8 cellular contexts compared by ENCODE assay signal in the genomic region with DNA sequence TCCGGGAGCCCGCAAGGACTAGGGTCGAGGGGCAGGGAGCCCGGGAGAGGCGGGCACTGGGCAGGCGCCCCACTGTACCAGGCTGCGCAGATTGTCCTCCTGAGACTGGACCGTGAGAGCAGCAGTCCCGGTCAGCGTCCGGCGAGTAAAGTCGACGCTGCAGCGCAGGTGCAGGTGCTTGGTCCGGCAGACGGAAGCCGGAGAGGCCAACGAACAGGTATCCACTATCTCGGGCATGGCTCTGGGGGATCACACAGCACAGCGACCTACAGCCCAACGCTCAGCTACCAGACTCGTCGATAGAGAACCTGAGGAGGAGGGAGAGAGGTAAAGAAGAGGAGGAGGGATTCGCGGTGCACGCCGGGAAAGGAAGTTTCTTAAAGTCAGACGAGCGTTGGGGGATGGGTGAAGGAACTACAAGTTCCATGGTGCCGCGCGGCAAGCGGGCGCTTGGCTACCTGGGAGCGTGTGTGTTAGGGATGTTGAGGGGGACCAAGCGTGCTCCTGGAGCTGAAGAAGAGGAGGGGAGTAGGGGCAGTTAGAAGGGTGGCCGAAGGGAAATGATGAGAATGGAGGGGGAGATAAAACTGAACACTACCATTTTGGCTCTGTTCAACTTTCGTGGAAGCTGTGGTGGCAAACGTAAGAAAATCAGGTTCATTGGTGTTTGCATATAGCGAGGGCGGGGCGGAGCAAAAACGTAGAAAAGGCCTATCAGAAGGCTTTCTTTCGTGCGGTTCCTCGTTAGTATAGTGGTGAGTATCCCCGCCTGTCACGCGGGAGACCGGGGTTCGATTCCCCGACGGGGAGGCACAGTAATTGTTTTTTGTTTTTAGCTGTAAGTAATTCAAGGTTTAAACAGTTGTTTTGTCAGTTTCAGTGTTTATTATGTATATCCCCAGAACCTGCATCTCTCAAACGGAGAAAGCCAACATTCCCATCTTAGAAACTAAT. TPM values are rescaled to one million over a fixed set of nuclear protein-coding genes. Genes with fewer than 3 reads are reported as not detected.
DNase-seq lines count a peak whose midpoint lies in the region; ATAC-seq and TF ChIP-seq lines count a peak whose summit lies in the region.

A gene (minus strand): TSS at position 305 of the 954 bp plus-strand sequence. CDS start 68 bp downstream, at position 237.

- intact Hi-C loops in activated T-helper 2 cell treated with anti-CD3 and anti-CD28 coated beads, Interferon-gamma antibody, Interleukin-2, Interleukin-4, amounts not matched to agents 10 μg/mL and 5 μg/mL and 100 μg/mL, durations not matched to agents 14 hours and 24 hours and 36 hours (cut with micrococcal nuclease) = loop anchor here (1.0 to 5.0 kb wide), 6 partner anchors 37 to 481 kb away; a partner anchor contains a TSS

- H3K4me3 ChIP-seq in H7 (ENCODE audit: insufficient read depth, low read depth, low read length) = peak within 1 kb of the TSS; percentile 97
- H3K4me3 ChIP-seq in Loucy (ENCODE audit: low read length, poor library complexity, severe bottlenecking) = peak within 1 kb of the TSS; percentile 92
- peak within 1 kb of the TSS; percentile 69 for H3K4me3 ChIP-seq in RWPE2 (ENCODE audit: severe bottlenecking)
- H3K4me3 ChIP-seq in fibroblast of the aortic adventitia (ENCODE audit: low read depth, low read length) = peak within 1 kb of the TSS; percentile 82

- no peaks in the 10 kb centered on the region for H3K9me2 ChIP-seq in Loucy (replicated peaks; ENCODE audit: low read depth, low read length)

- no peak within 1 kb of the TSS for H3K4me3 Mint-ChIP-seq in activated T-helper 2 cell treated with anti-CD3 and anti-CD28 coated beads, Interferon-gamma antibody, Interleukin-2, Interleukin-4, amounts not matched to agents 10 μg/mL and 5 μg/mL and 100 μg/mL, durations not matched to agents 14 hours and 24 hours and 36 hours (ENCODE audit: low read depth)
- H3K4me3 Mint-ChIP-seq in natural killer cell treated with Interleukin-12 subunit alpha and Interleukin-12 subunit beta and Interleukin-15 and Interleukin-18, amount 100 ng/mL, for 72 hours = no peak within 1 kb of the TSS

- H3K4me1 ChIP-seq in Loucy (ENCODE audit: insufficient read depth, low read length, poor library complexity, severe bottlenecking) = peaks cover 34% of the 10 kb centered on the region
- H3K4me1 ChIP-seq in RWPE2 (ENCODE audit: insufficient read depth, poor library complexity, severe bottlenecking) = peaks cover 16% of the 10 kb centered on the region

- peak; percentile 88 for ATAC-seq in RWPE2 (ENCODE audit: low read depth)
- peak; percentile 98 to 99 for ATAC-seq in natural killer cell treated with Interleukin-12 subunit alpha and Interleukin-12 subunit beta and Interleukin-15 and Interleukin-18, amount 100 ng/mL, for 72 hours
- peak; percentile 96 for ATAC-seq in stimulated activated naive CD8-positive, alpha-beta T cell treated with anti-CD3 and anti-CD28 coated beads, Interleukin-15, Interleukin-2, amounts not matched to agents 100 U/mL and 50 U/mL, for 24 hours

- H3K36me3 ChIP-seq in H7 (replicated peaks; ENCODE audit: control insufficient read depth, insufficient read depth, low read length) (no peaks in the 10 kb centered on the region), Loucy (ENCODE audit: insufficient read depth, low read length) (no peaks in the 10 kb centered on the region), RWPE2 (ENCODE audit: low read depth) (peaks cover 3% of the 10 kb centered on the region)

- DNase-seq in ELR (ENCODE audit: low read depth) (peak; percentile 100), H7 (peak; percentile 90), RWPE2 (ENCODE audit: low spot score) (peak; percentile 98), fibroblast of the aortic adventitia (ENCODE audit: low read depth) (peak; percentile 99)
- DNase-seq in activated T-helper 2 cell treated with anti-CD3 and anti-CD28 coated beads, Interferon-gamma antibody, Interleukin-2, Interleukin-4, amounts not matched to agents 10 μg/mL and 5 μg/mL and 100 μg/mL, durations not matched to agents 14 hours and 24 hours and 36 hours (ENCODE audit: low spot score) = peak; percentile 94
- peak; percentile 97 for DNase-seq in natural killer cell treated with Interleukin-12 subunit alpha and Interleukin-12 subunit beta and Interleukin-15 and Interleukin-18, amount 100 ng/mL, for 72 hours (ENCODE audit: low spot score)
- peak; percentile 94 for DNase-seq in stimulated activated naive CD8-positive, alpha-beta T cell treated with anti-CD3 and anti-CD28 coated beads, Interleukin-15, Interleukin-2, amounts not matched to agents 100 U/mL and 50 U/mL, for 24 hours

- H3K27ac Mint-ChIP-seq in activated T-helper 2 cell treated with anti-CD3 and anti-CD28 coated beads, Interferon-gamma antibody, Interleukin-2, Interleukin-4, amounts not matched to agents 10 μg/mL and 5 μg/mL and 100 μg/mL, durations not matched to agents 14 hours and 24 hours and 36 hours = no peak within 1 kb of the TSS
- no peak within 1 kb of the TSS for H3K27ac Mint-ChIP-seq in natural killer cell treated with Interleukin-12 subunit alpha and Interleukin-12 subunit beta and Interleukin-15 and Interleukin-18, amount 100 ng/mL, for 72 hours

- no peaks in the 10 kb centered on the region for H3K9me3 ChIP-seq in Loucy (ENCODE audit: insufficient read depth, low read depth, low read length)
- no peaks in the 10 kb centered on the region for H3K9me3 ChIP-seq in RWPE2 (ENCODE audit: severe bottlenecking)

- TF ChIP-seq CTCF in Loucy (conservative IDR thresholded peaks at IDR 0.05; ENCODE audit: low read length) (no peak), RWPE2 (IDR thresholded peaks at IDR 0.05; ENCODE audit: poor library complexity, severe bottlenecking) (no peak), fibroblast of the aortic adventitia (IDR thresholded peaks at IDR 0.05; ENCODE audit: insufficient read depth, low read length) (no peak)

- H2AFZ ChIP-seq in Loucy (ENCODE audit: low read length) = peak within 1 kb of the TSS; percentile 92

- H3K79me2 ChIP-seq in Loucy (ENCODE audit: insufficient read depth, low read length) = peaks cover 24% of the 10 kb centered on the region

- peaks cover 8% of the 10 kb centered on the region for H3K4me1 Mint-ChIP-seq in activated T-helper 2 cell treated with anti-CD3 and anti-CD28 coated beads, Interferon-gamma antibody, Interleukin-2, Interleukin-4, amounts not matched to agents 10 μg/mL and 5 μg/mL and 100 μg/mL, durations not matched to agents 14 hours and 24 hours and 36 hours (ENCODE audit: low read depth)
- peaks cover 0 to 2% of the 10 kb centered on the region in 2 donors for H3K4me1 Mint-ChIP-seq in natural killer cell treated with Interleukin-12 subunit alpha and Interleukin-12 subunit beta and Interleukin-15 and Interleukin-18, amount 100 ng/mL, for 72 hours (ENCODE audit: low read depth in 2 of 2)

- peak within 1 kb of the TSS; percentile 87 for H3K4me2 ChIP-seq in Loucy (ENCODE audit: low read depth, low read length, poor library complexity, severe bottlenecking)

- H3F3A ChIP-seq in Loucy (ENCODE audit: low read depth) = no peaks in the 10 kb centered on the region

- H4K20me1 ChIP-seq in Loucy (ENCODE audit: insufficient read depth, low read length, poor library complexity, severe bottlenecking) = peaks cover 8% of the 10 kb centered on the region

- H3K9me3 Mint-ChIP-seq in activated T-helper 2 cell treated with anti-CD3 and anti-CD28 coated beads, Interferon-gamma antibody, Interleukin-2, Interleukin-4, amounts not matched to agents 10 μg/mL and 5 μg/mL and 100 μg/mL, durations not matched to agents 14 hours and 24 hours and 36 hours = no peaks in the 10 kb centered on the region
- no peaks in the 10 kb centered on the region for H3K9me3 Mint-ChIP-seq in natural killer cell treated with Interleukin-12 subunit alpha and Interleukin-12 subunit beta and Interleukin-15 and Interleukin-18, amount 100 ng/mL, for 72 hours

- H3K27ac ChIP-seq in RWPE2 (ENCODE audit: poor library complexity, severe bottlenecking) = peak within 1 kb of the TSS; percentile 60

- no peaks in the 10 kb centered on the region for H3K27me3 Mint-ChIP-seq in activated T-helper 2 cell treated with anti-CD3 and anti-CD28 coated beads, Interferon-gamma antibody, Interleukin-2, Interleukin-4, amounts not matched to agents 10 μg/mL and 5 μg/mL and 100 μg/mL, durations not matched to agents 14 hours and 24 hours and 36 hours (ENCODE audit: low read depth)
- no peaks in the 10 kb centered on the region for H3K27me3 Mint-ChIP-seq in natural killer cell treated with Interleukin-12 subunit alpha and Interleukin-12 subunit beta and Interleukin-15 and Interleukin-18, amount 100 ng/mL, for 72 hours

- H3K9ac ChIP-seq in Loucy (ENCODE audit: low read depth, low read length, poor library complexity, severe bottlenecking) = peak within 1 kb of the TSS; percentile 78

- H3K27me3 ChIP-seq in H7 (ENCODE audit: control insufficient read depth, insufficient read depth, low read length) (no peaks in the 10 kb centered on the region), Loucy (ENCODE audit: insufficient read depth, low read length, poor library complexity, severe bottlenecking) (no peaks in the 10 kb centered on the region), RWPE2 (ENCODE audit: insufficient read depth, poor library complexity, severe bottlenecking) (no peaks in the 10 kb centered on the region)

- peaks cover 3% of the 10 kb centered on the region for H3K36me3 Mint-ChIP-seq in activated T-helper 2 cell treated with anti-CD3 and anti-CD28 coated beads, Interferon-gamma antibody, Interleukin-2, Interleukin-4, amounts not matched to agents 10 μg/mL and 5 μg/mL and 100 μg/mL, durations not matched to agents 14 hours and 24 hours and 36 hours (ENCODE audit: low read depth)
- H3K36me3 Mint-ChIP-seq in natural killer cell treated with Interleukin-12 subunit alpha and Interleukin-12 subunit beta and Interleukin-15 and Interleukin-18, amount 100 ng/mL, for 72 hours = no peaks in the 10 kb centered on the region

RNA-seq across cellular contexts. Expression of the gene that starts here (rescaled TPM):
- total RNA-seq in H7 (2014; rRNA removed; shearing (Covaris generic)) = 98.7 and 134 TPM in 2 replicates
- 63.6 and 65.2 TPM in 2 replicates for total RNA-seq in activated T-helper 2 cell treated with anti-CD3 and anti-CD28 coated beads, Interferon-gamma antibody, Interleukin-2, Interleukin-4, amounts not matched to agents 10 μg/mL and 5 μg/mL and 100 μg/mL, durations not matched to agents 14 hours and 24 hours and 36 hours
- total RNA-seq in fibroblast of the aortic adventitia (ENCODE audit: low replicate concordance) = 68.1 and 88.2 TPM in 2 replicates
- 10 to 100 TPM; 43.5 to 47.3 TPM for total RNA-seq in natural killer cell treated with Interleukin-12 subunit alpha and Interleukin-12 subunit beta and Interleukin-15 and Interleukin-18, amount 100 ng/mL, for 72 hours

Comparison
In these comparisons a context has a peak if more than half of its experiments do, and no peak if none do; other contexts are left out.
1. Peak in every context shown above with its lines: DNase-seq, ATAC-seq, H3K4me3 ChIP-seq and H3K27ac ChIP-seq.